In genomic region chr6:132100388-132100990, GRCh38 we compare ENCODE assay signal across 1 cellular context.
TF ChIP-seq lines count a peak whose summit lies in the region.

No MANE protein-coding gene starts in this region.

TF ChIP-seq in IMR-90, 13 proteins besides CTCF, POLR2A, EP300 and RAD21:
- TF ChIP-seq MXI1 (IDR thresholded peaks at IDR 0.05; ENCODE audit: borderline replicate concordance, low read depth, low read length) (no peak), USF2 (IDR thresholded peaks at IDR 0.05; ENCODE audit: low read depth, low read length) (no peak), NFE2L2 (IDR thresholded peaks at IDR 0.05; ENCODE audit: low read depth, low read length) (no peak), RFX5 (IDR thresholded peaks at IDR 0.05; ENCODE audit: low read depth, low read length) (no peak), MAZ (IDR thresholded peaks at IDR 0.05; ENCODE audit: borderline replicate concordance, low read depth, low read length) (no peak), MAFK (IDR thresholded peaks at IDR 0.05; ENCODE audit: low read depth, low read length) (no peak), RCOR1 (IDR thresholded peaks at IDR 0.05; ENCODE audit: insufficient replicate concordance, low read length) (no peak), BHLHE40 (IDR thresholded peaks at IDR 0.05; ENCODE audit: low read depth, low read length) (no peak), CHD1 (IDR thresholded peaks at IDR 0.05; ENCODE audit: low read depth, low read length) (no peak), SMC3 (IDR thresholded peaks at IDR 0.05; ENCODE audit: low read depth, low read length) (no peak)
